ENCODE assay signal across 23 cellular contexts in the genomic region with DNA sequence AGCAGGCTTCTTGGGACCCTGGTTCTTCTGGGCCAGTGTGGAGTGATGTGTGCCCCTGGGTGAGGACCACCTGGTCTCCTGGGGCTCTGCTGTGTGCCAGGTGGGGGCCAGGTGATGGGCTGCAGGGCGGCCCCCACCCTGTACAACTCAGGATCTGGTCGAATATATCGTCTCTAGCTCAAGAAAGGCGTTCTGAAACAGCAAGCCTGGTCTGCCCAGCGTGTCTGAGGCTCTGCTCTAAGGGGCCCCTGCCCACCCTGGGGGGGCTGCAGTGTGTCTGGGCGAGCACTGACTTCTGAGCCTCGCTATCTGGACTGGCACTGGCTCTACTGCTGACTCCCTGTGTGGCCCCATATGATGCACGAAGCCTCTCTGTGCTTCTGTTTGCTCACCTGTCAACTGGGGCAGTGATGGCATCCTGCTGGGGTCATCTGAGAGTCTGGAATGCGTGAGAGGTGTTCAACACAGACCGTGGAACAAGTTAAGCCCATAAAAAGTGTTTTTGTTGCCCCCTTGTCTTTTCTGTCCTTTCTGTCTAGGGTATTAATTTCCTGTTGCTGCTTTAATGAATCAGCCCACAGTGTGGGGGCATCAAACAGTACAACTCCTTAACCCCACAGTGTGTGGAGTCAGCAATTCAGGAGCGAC. TPM values are rescaled to one million over a fixed set of nuclear protein-coding genes. Genes with fewer than 3 reads are reported as not detected.
DNase-seq lines count a peak whose midpoint lies in the region; ATAC-seq and TF ChIP-seq lines count a peak whose summit lies in the region.
"Had no signal": no experiment of that assay in that cellular context is flagged by ENCODE, and none has a peak within 500 bp of the region (broad histone marks: within the 10 kb centered on the region; RNA-seq: fewer than 3 reads in every experiment).

No MANE protein-coding gene starts in this region.

- no peak overlapping the region for H3K4me3 Mint-ChIP-seq in GM23338
- H3K4me3 Mint-ChIP-seq in activated CD4-positive, alpha-beta memory T cell treated with anti-CD3 and anti-CD28 coated beads for 36 hours: no peak overlapping the region
- H3K4me3 Mint-ChIP-seq: activated CD8-positive, alpha-beta T cell treated with anti-CD3 and anti-CD28 coated beads for 36 hours; CD14-positive monocyte; naive thymus-derived CD8-positive, alpha-beta T cell had no signal

- no peaks in the 10 kb centered on the region for H3K9me3 ChIP-seq in right lobe of liver
- H3K9me3 ChIP-seq in breast epithelium: no peaks in the 10 kb centered on the region
- H3K9me3 ChIP-seq: colonic mucosa had no signal

- H3K36me3 ChIP-seq in GM23338 (ENCODE audit: insufficient read depth): no peaks in the 10 kb centered on the region
- H3K36me3 ChIP-seq in right lobe of liver: peaks cover 0 to 19% (median 6%) of the 10 kb centered on the region in 4 donors
- no peaks in the 10 kb centered on the region for H3K36me3 ChIP-seq in breast epithelium
- H3K36me3 ChIP-seq: brain microvascular endothelial cell, colonic mucosa had no signal

- no peak overlapping the region for H3K27ac ChIP-seq in GM23338 (ENCODE audit: low read depth)
- peak overlapping the region; percentile 27 for H3K27ac ChIP-seq in VCaP
- no peak overlapping the region for H3K27ac ChIP-seq in right lobe of liver
- H3K27ac ChIP-seq in breast epithelium: no peak overlapping the region
- H3K27ac ChIP-seq: brain microvascular endothelial cell, colonic mucosa, parathyroid adenoma had no signal

- H3K27ac Mint-ChIP-seq in GM23338: 0 out of 2 replicates have a peak overlapping the region, but pooled peaks have one; percentile 61
- no peak overlapping the region for H3K27ac Mint-ChIP-seq in activated CD4-positive, alpha-beta memory T cell treated with anti-CD3 and anti-CD28 coated beads for 36 hours
- H3K27ac Mint-ChIP-seq: activated CD8-positive, alpha-beta T cell treated with anti-CD3 and anti-CD28 coated beads for 36 hours had no signal

- H2AFZ ChIP-seq in GM23338: no peak overlapping the region
- H2AFZ ChIP-seq: parathyroid adenoma had no signal

- H3F3A ChIP-seq in GM23338 (replicated peaks; ENCODE audit: low read depth): no peaks in the 10 kb centered on the region; the same call in 1 of the 2 replicates

- no peak overlapping the region for H3K4me2 ChIP-seq in GM23338

- TF ChIP-seq POLR2A in right lobe of liver (IDR thresholded peaks at IDR 0.05) (no peak), GM18505 (IDR thresholded peaks at IDR 0.05; ENCODE audit: borderline replicate concordance, extremely low read depth, insufficient read depth, insufficient read length) (no peak), breast epithelium (IDR thresholded peaks at IDR 0.05) (no peak)

- H3K4me3 ChIP-seq in GM23338: no peak overlapping the region
- H3K4me3 ChIP-seq in right lobe of liver: no peak overlapping the region
- H3K4me3 ChIP-seq in breast epithelium: no peak overlapping the region
- H3K4me3 ChIP-seq: colonic mucosa had no signal

- no peaks in the 10 kb centered on the region for H3K9me2 ChIP-seq in GM23338 (ENCODE audit: insufficient read depth)

- H3K36me3 Mint-ChIP-seq in GM23338 (ENCODE audit: low read depth): no peaks in the 10 kb centered on the region
- H3K36me3 Mint-ChIP-seq in activated CD4-positive, alpha-beta memory T cell treated with anti-CD3 and anti-CD28 coated beads for 36 hours: peaks cover 2% of the 10 kb centered on the region

- peaks cover 1% of the 10 kb centered on the region for H3K27me3 Mint-ChIP-seq in GM23338 (ENCODE audit: insufficient read depth, low read depth, poor library complexity)
- H3K27me3 Mint-ChIP-seq in activated CD4-positive, alpha-beta memory T cell treated with anti-CD3 and anti-CD28 coated beads for 36 hours: no peaks in the 10 kb centered on the region
- H3K27me3 Mint-ChIP-seq: activated CD8-positive, alpha-beta T cell treated with anti-CD3 and anti-CD28 coated beads for 36 hours; naive thymus-derived CD8-positive, alpha-beta T cell had no signal

- no peaks in the 10 kb centered on the region; the same call in 2 of the 3 replicates for H3K4me1 Mint-ChIP-seq in GM23338
- peaks cover 9% of the 10 kb centered on the region for H3K4me1 Mint-ChIP-seq in activated CD4-positive, alpha-beta memory T cell treated with anti-CD3 and anti-CD28 coated beads for 36 hours (ENCODE audit: low read depth)
- H3K4me1 Mint-ChIP-seq: CD14-positive monocyte had no signal

- no peaks in the 10 kb centered on the region for H3K79me2 ChIP-seq in GM23338 (replicated peaks; ENCODE audit: insufficient read depth)

- DNase-seq in A172 (ENCODE audit: low spot score): peak; percentile 11
- no peak for DNase-seq in GM23338 (ENCODE audit: low spot score)
- DNase-seq in right lobe of liver: no peak
- no peak for DNase-seq in activated CD4-positive, alpha-beta memory T cell treated with anti-CD3 and anti-CD28 coated beads for 36 hours
- no peak for DNase-seq in breast epithelium (ENCODE audit: low spot score in 2 of 2)
- DNase-seq: activated CD8-positive, alpha-beta T cell treated with anti-CD3 and anti-CD28 coated beads for 36 hours; activated gamma-delta T cell; activated T-cell treated with anti-CD3 and anti-CD28 coated beads for 4 hours; colonic mucosa; DMS 273 treated with DMSO at 0.1 percent for 48 hours; glutamatergic neuron; mesendoderm; naive thymus-derived CD8-positive, alpha-beta T cell; NCI-H1105 treated with DMSO at 0.1 percent for 48 hours; NCI-H2107; NCI-H524; T-helper 9 cell had no signal

- intact Hi-C loops in right lobe of liver (cut with DNase I): no loop called here
- intact Hi-C loops in activated CD4-positive, alpha-beta memory T cell treated with anti-CD3 and anti-CD28 coated beads for 36 hours (cut with micrococcal nuclease): no loop called here
- intact Hi-C loops in breast epithelium (cut with DNase I; ENCODE audit: low total_unique reads): no loop called here

- H3K4me1 ChIP-seq in GM23338 (ENCODE audit: insufficient read depth) (no peaks in the 10 kb centered on the region), right lobe of liver (peaks cover 0 to 9% (median 4%) of the 10 kb centered on the region in 4 donors), breast epithelium (peaks cover 0 to 6% of the 10 kb centered on the region in 2 donors)
- H3K4me1 ChIP-seq: colonic mucosa had no signal

- ATAC-seq in GM23338 (no peak), right lobe of liver (peak in 3 of 4 donors; percentile 7 to 16 (median 13)), GM18505 (IDR thresholded peaks at IDR 0.05; ENCODE audit: unreplicated experiment) (no peak), GM21737 (IDR thresholded peaks at IDR 0.05; ENCODE audit: unreplicated experiment) (no peak)
- ATAC-seq: activated CD8-positive, alpha-beta T cell treated with anti-CD3 and anti-CD28 coated beads for 36 hours; naive thymus-derived CD8-positive, alpha-beta T cell had no signal

- CTCF ChIA-PET in activated CD4-positive, alpha-beta memory T cell treated with anti-CD3 and anti-CD28 coated beads for 36 hours (lab: Charles Lee): no interaction called here

- POLR2A ChIA-PET in activated CD4-positive, alpha-beta memory T cell treated with anti-CD3 and anti-CD28 coated beads for 36 hours (lab: Charles Lee): no interaction called here

- H4K20me1 ChIP-seq in GM23338 (replicated peaks; ENCODE audit: insufficient read depth): no peaks in the 10 kb centered on the region

- 67% methylated on average over 2 of the region's 11 CpGs for WGBS in right lobe of liver (ENCODE audit: insufficient coverage, low coverage, low lambda C conversion rate, missing lambda C conversion rate)

- TF ChIP-seq CTCF in GM23338 (conservative IDR thresholded peaks at IDR 0.05; ENCODE audit: low read depth in 2 of 2): no peak
- no peak for TF ChIP-seq CTCF in VCaP (conservative IDR thresholded peaks at IDR 0.05)
- no peak for TF ChIP-seq CTCF in right lobe of liver (IDR thresholded peaks at IDR 0.05)
- TF ChIP-seq CTCF in breast epithelium (IDR thresholded peaks at IDR 0.05): no peak

- H3K27me3 ChIP-seq in GM23338 (ENCODE audit: insufficient read depth) (no peaks in the 10 kb centered on the region), right lobe of liver (no peaks in the 10 kb centered on the region), breast epithelium (no peaks in the 10 kb centered on the region)
- H3K27me3 ChIP-seq: brain microvascular endothelial cell, colonic mucosa had no signal

- no peaks in the 10 kb centered on the region for H3K9me3 Mint-ChIP-seq in GM23338
- no peaks in the 10 kb centered on the region for H3K9me3 Mint-ChIP-seq in activated CD4-positive, alpha-beta memory T cell treated with anti-CD3 and anti-CD28 coated beads for 36 hours
- H3K9me3 Mint-ChIP-seq: activated CD8-positive, alpha-beta T cell treated with anti-CD3 and anti-CD28 coated beads for 36 hours; naive thymus-derived CD8-positive, alpha-beta T cell had no signal

TF ChIP-seq in GM23338, 12 proteins besides CTCF, POLR2A, EP300 and RAD21 (continues in another document):
- TF ChIP-seq CREB1 (CRISPR knock-in tag; IDR thresholded peaks at IDR 0.05; ENCODE audit: low read depth) (no peak), ETS1 (IDR thresholded peaks at IDR 0.05) (no peak), ZNF114 (CRISPR knock-in tag; IDR thresholded peaks at IDR 0.05) (no peak), POLR2AphosphoS5 (IDR thresholded peaks at IDR 0.05; ENCODE audit: low read depth) (no peak)

RNA-seq across cellular contexts. Expression of gene TRAPPC10, which starts 56.0 kb away (rescaled TPM):
- 30.3 and 34.7 TPM in 2 replicates for total RNA-seq in A172 (2014; rRNA removed; shearing (Covaris generic))
- total RNA-seq in GM23338 (2014; rRNA removed; shearing (Covaris generic)): 27.1 and 30.9 TPM in 2 replicates
- polyA plus RNA-seq in GM23338 (2016; fragmentation: Nextera tagmentation; extraction: Ambion mirVana): 14.0 and 16.2 TPM in 2 replicates
- total RNA-seq in right lobe of liver (10 to 100 TPM; 15.4 to 25.6 (median 18.4) TPM), breast epithelium (10 to 100 TPM; 27.4 to 35.0 (median 31.1) TPM)
- 10 to 100 TPM; 46.1 to 50.5 TPM for total RNA-seq in activated CD4-positive, alpha-beta memory T cell treated with anti-CD3 and anti-CD28 coated beads for 36 hours

Comparison
In these comparisons a context has a peak if more than half of its experiments do, and no peak if none do; other contexts are left out.
1. ATAC-seq: peak in right lobe of liver (3 of 4); none in GM23338 (single experiment), GM18505 (single experiment) and GM21737 (single experiment).